Comparison of ENCODE assay signal across 1 cellular context in the genomic region with DNA sequence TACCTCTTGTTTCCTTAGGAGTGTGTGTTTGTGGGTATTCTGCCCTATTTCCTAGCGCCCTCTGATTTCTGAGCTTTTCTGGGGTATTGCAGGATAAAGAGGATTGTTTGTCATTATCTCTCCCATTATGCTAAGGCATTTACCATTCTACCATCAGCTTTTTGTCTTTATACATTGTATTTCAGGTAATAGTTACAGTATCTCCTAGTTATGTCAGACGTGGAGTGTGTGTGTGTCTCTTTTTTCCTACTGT.
TF ChIP-seq lines count a peak whose summit lies in the region.

No MANE protein-coding gene starts in this region.

TF ChIP-seq in SK-N-SH treated with all-trans-retinoic acid at 6 μM for 48 hours, 23 proteins besides CTCF, POLR2A, EP300 and RAD21 (continued from another document):
- TF ChIP-seq, protein P1, sequence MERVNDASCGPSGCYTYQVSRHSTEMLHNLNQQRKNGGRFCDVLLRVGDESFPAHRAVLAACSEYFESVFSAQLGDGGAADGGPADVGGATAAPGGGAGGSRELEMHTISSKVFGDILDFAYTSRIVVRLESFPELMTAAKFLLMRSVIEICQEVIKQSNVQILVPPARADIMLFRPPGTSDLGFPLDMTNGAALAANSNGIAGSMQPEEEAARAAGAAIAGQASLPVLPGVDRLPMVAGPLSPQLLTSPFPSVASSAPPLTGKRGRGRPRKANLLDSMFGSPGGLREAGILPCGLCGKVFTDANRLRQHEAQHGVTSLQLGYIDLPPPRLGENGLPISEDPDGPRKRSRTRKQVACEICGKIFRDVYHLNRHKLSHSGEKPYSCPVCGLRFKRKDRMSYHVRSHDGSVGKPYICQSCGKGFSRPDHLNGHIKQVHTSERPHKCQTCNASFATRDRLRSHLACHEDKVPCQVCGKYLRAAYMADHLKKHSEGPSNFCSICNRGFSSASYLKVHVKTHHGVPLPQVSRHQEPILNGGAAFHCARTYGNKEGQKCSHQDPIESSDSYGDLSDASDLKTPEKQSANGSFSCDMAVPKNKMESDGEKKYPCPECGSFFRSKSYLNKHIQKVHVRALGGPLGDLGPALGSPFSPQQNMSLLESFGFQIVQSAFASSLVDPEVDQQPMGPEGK (CRISPR knock-in tag; IDR thresholded peaks at IDR 0.05; ENCODE audit: borderline replicate concordance) = no peak
- TF ChIP-seq, protein P2, sequence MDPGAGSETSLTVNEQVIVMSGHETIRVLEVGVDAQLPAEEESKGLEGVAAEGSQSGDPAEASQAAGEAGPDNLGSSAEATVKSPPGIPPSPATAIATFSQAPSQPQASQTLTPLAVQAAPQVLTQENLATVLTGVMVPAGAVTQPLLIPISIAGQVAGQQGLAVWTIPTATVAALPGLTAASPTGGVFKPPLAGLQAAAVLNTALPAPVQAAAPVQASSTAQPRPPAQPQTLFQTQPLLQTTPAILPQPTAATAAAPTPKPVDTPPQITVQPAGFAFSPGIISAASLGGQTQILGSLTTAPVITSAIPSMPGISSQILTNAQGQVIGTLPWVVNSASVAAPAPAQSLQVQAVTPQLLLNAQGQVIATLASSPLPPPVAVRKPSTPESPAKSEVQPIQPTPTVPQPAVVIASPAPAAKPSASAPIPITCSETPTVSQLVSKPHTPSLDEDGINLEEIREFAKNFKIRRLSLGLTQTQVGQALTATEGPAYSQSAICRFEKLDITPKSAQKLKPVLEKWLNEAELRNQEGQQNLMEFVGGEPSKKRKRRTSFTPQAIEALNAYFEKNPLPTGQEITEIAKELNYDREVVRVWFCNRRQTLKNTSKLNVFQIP (CRISPR knock-in tag; IDR thresholded peaks at IDR 0.05; ENCODE audit: borderline replicate concordance, low read depth) = no peak
- TF ChIP-seq, protein P3, sequence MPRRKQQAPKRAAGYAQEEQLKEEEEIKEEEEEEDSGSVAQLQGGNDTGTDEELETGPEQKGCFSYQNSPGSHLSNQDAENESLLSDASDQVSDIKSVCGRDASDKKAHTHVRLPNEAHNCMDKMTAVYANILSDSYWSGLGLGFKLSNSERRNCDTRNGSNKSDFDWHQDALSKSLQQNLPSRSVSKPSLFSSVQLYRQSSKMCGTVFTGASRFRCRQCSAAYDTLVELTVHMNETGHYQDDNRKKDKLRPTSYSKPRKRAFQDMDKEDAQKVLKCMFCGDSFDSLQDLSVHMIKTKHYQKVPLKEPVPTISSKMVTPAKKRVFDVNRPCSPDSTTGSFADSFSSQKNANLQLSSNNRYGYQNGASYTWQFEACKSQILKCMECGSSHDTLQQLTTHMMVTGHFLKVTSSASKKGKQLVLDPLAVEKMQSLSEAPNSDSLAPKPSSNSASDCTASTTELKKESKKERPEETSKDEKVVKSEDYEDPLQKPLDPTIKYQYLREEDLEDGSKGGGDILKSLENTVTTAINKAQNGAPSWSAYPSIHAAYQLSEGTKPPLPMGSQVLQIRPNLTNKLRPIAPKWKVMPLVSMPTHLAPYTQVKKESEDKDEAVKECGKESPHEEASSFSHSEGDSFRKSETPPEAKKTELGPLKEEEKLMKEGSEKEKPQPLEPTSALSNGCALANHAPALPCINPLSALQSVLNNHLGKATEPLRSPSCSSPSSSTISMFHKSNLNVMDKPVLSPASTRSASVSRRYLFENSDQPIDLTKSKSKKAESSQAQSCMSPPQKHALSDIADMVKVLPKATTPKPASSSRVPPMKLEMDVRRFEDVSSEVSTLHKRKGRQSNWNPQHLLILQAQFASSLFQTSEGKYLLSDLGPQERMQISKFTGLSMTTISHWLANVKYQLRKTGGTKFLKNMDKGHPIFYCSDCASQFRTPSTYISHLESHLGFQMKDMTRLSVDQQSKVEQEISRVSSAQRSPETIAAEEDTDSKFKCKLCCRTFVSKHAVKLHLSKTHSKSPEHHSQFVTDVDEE (CRISPR knock-in tag; IDR thresholded peaks at IDR 0.05) = no peak
- TF ChIP-seq ZFP30 (CRISPR knock-in tag; IDR thresholded peaks at IDR 0.05) = no peak
